In genomic region chr9:129258124-129258822, GRCh38 we compare ENCODE assay signal across 8 cellular contexts.
DNase-seq lines count a peak whose midpoint lies in the region; ATAC-seq and TF ChIP-seq lines count a peak whose summit lies in the region.

No MANE protein-coding gene starts in this region.

- H3K4me1 ChIP-seq in spleen: peaks cover 10 to 53% (median 28%) of the 10 kb centered on the region in 6 donors

- no peaks in the 10 kb centered on the region for H3K36me3 Mint-ChIP-seq in activated CD4-positive, alpha-beta T cell treated with anti-CD3 and anti-CD28 coated beads for 36 hours (ENCODE audit: low read depth)

- no peaks in the 10 kb centered on the region for H3K36me3 ChIP-seq in spleen

- 8 to 16% (median 10%) methylated on average over 36 to 62 of the region's 62 CpGs for WGBS in spleen, 5 donors

- H3K27ac ChIP-seq in spleen: no peak overlapping the region

- TF ChIP-seq POLR2A in NB4 (IDR thresholded peaks at IDR 0.05; ENCODE audit: extremely low read depth, insufficient read length) (no peak), spleen (IDR thresholded peaks at IDR 0.05) (no peak)

- ATAC-seq in activated CD4-positive, alpha-beta T cell treated with anti-CD3 and anti-CD28 coated beads for 36 hours: peak; percentile 96
- ATAC-seq in GM19328 (IDR thresholded peaks at IDR 0.05; ENCODE audit: unreplicated experiment): no peak
- ATAC-seq in HG02870 (IDR thresholded peaks at IDR 0.05; ENCODE audit: unreplicated experiment): no peak

- TF ChIP-seq CTCF in NB4 (IDR thresholded peaks at IDR 0.05; ENCODE audit: low read depth, low read length) (no peak), spleen (IDR thresholded peaks at IDR 0.05 in 8 of 11, conservative IDR thresholded peaks at IDR 0.05 in 3 of 11) (no peak)

- POLR2A ChIA-PET in activated CD4-positive, alpha-beta T cell treated with anti-CD3 and anti-CD28 coated beads for 36 hours (lab: Charles Lee): interaction anchor here (0.7 to 1.4 kb wide), 2 partner anchors 80 to 124 kb away, joined by 5 to 6 read pairs; partner anchors contain the start of gene IER5L

- H3K27me3 ChIP-seq in spleen (replicated peaks in 1 of 7): peaks cover 0 to 85% (median 21%) of the 10 kb centered on the region in 7 donors

- H3K4me3 Mint-ChIP-seq in activated CD4-positive, alpha-beta T cell treated with anti-CD3 and anti-CD28 coated beads for 36 hours: peak overlapping the region; percentile 61

- no peaks in the 10 kb centered on the region for H3K9me3 ChIP-seq in spleen

- H3K4me1 Mint-ChIP-seq in activated CD4-positive, alpha-beta T cell treated with anti-CD3 and anti-CD28 coated beads for 36 hours: peaks cover 27% of the 10 kb centered on the region

- H3K27ac Mint-ChIP-seq in activated CD4-positive, alpha-beta T cell treated with anti-CD3 and anti-CD28 coated beads for 36 hours: no peak overlapping the region

- no peaks in the 10 kb centered on the region for H3K9me3 Mint-ChIP-seq in activated CD4-positive, alpha-beta T cell treated with anti-CD3 and anti-CD28 coated beads for 36 hours (ENCODE audit: low read depth)

- peaks cover 15% of the 10 kb centered on the region for H3K27me3 Mint-ChIP-seq in activated CD4-positive, alpha-beta T cell treated with anti-CD3 and anti-CD28 coated beads for 36 hours

- intact Hi-C loops in activated CD4-positive, alpha-beta T cell treated with anti-CD3 and anti-CD28 coated beads for 36 hours (cut with DNase I, micrococcal nuclease): loop anchor here (1.0 to 5.0 kb wide), 9 partner anchors 21 to 368 kb away; partner anchors contain the start of genes IER5L (in 1 of the 2), NTMT1 (in 1 of the 2) and PTPA (in 1 of the 2)
- intact Hi-C loops in spleen (cut with DNase I; ENCODE audit: low total_unique reads): no loop called here

- no peak overlapping the region for H3K4me3 ChIP-seq in NB4 (ENCODE audit: low read depth, low read length)
- H3K4me3 ChIP-seq in spleen: peak overlapping the region in 7 of 8 donors; percentile 11 to 61 (median 30)

- CTCF ChIA-PET in activated CD4-positive, alpha-beta T cell treated with anti-CD3 and anti-CD28 coated beads for 36 hours (lab: Charles Lee): interaction anchor here (0.6 to 1.2 kb wide), 4 partner anchors 18 to 564 kb away, joined by 3 to 4 read pairs (median 3); no protein-coding TSS in a partner anchor

- peak; percentile 68 for DNase-seq in GDM1 (lab: John Stamatoyannopoulos, UW)
- DNase-seq in NB4 (ENCODE audit: low read depth): peak; percentile 60
- DNase-seq in activated CD4-positive, alpha-beta T cell treated with anti-CD3 and anti-CD28 coated beads for 36 hours: peak; percentile 96
- peak; percentile 87 for DNase-seq in central memory CD4-positive, alpha-beta T cell
- peak; percentile 87 for DNase-seq in inferior parietal cortex (ENCODE audit: extremely low spot score)
- peak; percentile 92 for DNase-seq in spleen
